ENCODE assay signal across 26 cellular contexts in the genomic region with DNA sequence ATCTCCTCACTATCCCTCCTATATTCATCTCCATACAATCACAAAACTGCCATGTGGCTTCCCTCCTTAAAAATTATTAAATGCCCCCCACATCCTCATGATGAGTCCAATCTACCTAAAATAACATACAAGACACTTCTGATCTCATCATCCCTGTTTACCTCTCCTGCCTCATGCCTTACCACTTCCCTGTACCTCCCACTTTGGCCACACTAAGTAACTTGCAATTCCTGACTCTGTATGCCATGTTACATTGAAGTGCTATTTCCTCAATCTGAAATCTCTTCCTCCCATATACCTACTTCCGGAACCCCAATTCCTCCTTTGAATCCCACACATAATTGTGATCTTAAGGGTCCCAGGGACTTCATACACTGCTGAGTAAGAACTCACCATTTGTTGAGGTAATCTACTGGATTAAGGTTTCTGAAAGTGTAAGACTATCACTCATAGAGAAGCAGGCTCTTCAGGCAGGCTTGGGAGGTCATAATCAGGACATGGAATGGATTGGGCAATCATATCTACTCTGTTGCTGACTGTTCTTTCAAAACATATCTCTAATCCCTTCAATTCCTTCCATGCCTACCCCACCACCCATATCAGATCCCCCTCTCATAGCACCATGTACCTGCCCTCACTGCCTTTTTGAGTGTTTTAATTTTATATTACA.
"Had no signal": no experiment of that assay in that cellular context is flagged by ENCODE, and none has a peak within 500 bp of the region (broad histone marks: within the 10 kb centered on the region; RNA-seq: fewer than 3 reads in every experiment).

No MANE protein-coding gene starts in this region.

- H3K4me1 ChIP-seq: breast epithelium, suprapubic skin, transverse colon, vagina had no signal

- H3K27ac ChIP-seq: breast epithelium, suprapubic skin, transverse colon, vagina, VCaP had no signal

- DNase-seq: activated CD4-positive, alpha-beta T cell treated with anti-CD3 and anti-CD28 coated beads, Interleukin-2, amount 50 U/mL, for 1 hour; activated CD4-positive, CD25-positive, alpha-beta regulatory T cell treated with anti-CD3 and anti-CD28 coated beads, Interleukin-2, amount 50 U/mL, for 72 hours; activated CD8-positive, alpha-beta memory T cell treated with anti-CD3 and anti-CD28 coated beads, Interleukin-2, amount 50 U/mL, for 4 hours; activated effector memory CD4-positive, alpha-beta T cell treated with anti-CD3 and anti-CD28 coated beads, Interleukin-2, amount 50 U/mL, for 16 hours; activated naive CD4-positive, alpha-beta T cell treated with anti-CD3 and anti-CD28 coated beads, Interleukin-2, amount 50 U/mL, for 16 hours; activated T-cell treated with anti-CD3 and anti-CD28 coated beads, Interleukin-2, amount 50 U/mL, for 4 hours; cerebellar nuclear complex; effector CD4-positive, alpha-beta T cell; foreskin melanocyte; glutamatergic neuron; hypothalamus; kidney; mammary epithelial cell; midbrain; occipital lobe; stimulated activated CD4-positive, alpha-beta T cell treated with anti-CD3 and anti-CD28 coated beads, Interleukin-12 subunit alpha, Interleukin-12 subunit beta, amount 100 ng/mL, for 4 hours; stimulated activated CD4-positive, alpha-beta T cell treated with anti-CD3 and anti-CD28 coated beads, Interleukin-1b, Interleukin-23, amount 100 ng/mL, for 48 hours; stimulated activated CD8-positive, alpha-beta memory T cell treated with anti-CD3 and anti-CD28 coated beads, Interleukin-4, amount 100 ng/mL, for 48 hours; stimulated activated naive CD8-positive, alpha-beta T cell treated with anti-CD3 and anti-CD28 coated beads, Interleukin-15, amount 100 ng/mL, for 72 hours; transverse colon had no signal

- ATAC-seq: activated T-cell treated with anti-CD3 and anti-CD28 coated beads, Interleukin-2, amount 50 U/mL, for 4 hours; left lobe of liver; stimulated activated naive CD8-positive, alpha-beta T cell treated with anti-CD3 and anti-CD28 coated beads, Interleukin-15, amount 100 ng/mL, for 72 hours had no signal

- H3K9me3 ChIP-seq: suprapubic skin, transverse colon, vagina had no signal

- FAIRE-seq: astrocyte, kidney had no signal

- H3K4me3 ChIP-seq: breast epithelium, suprapubic skin, transverse colon, vagina had no signal

- H3K36me3 ChIP-seq: breast epithelium, suprapubic skin, transverse colon, vagina had no signal

- H3K27me3 ChIP-seq: breast epithelium, suprapubic skin, transverse colon, vagina had no signal
